In the genomic region with DNA sequence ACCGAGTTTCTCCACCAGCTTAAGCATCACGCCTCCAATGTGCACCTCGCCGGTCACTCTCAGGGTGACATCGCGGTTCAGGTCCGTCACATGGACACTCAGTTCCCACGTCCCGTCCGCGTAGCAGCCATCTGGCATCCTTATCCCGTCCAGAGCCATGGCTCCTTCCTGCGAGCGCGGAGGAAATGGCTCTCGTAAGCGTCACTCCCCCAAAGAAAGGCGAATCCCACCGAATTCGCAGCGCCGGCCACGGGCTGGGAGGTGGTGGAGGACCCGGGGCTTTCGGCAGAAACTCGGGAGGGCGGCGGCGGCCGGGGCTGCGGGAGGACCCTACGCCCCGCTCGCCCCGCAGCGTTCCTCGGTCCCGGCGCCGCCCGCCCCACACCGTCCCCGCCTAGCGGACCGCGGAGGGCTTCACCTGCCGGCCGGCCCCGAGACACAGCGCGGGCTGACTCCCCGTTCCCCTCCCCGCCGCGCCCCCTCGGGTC, we compare ENCODE assay signal across 8 cellular contexts. TPM values are rescaled to one million over a fixed set of nuclear protein-coding genes. Genes with fewer than 3 reads are reported as not detected.
DNase-seq lines count a peak whose midpoint lies in the region; ATAC-seq and TF ChIP-seq lines count a peak whose summit lies in the region.

No MANE protein-coding gene starts in this region.

- H3K9me3 Mint-ChIP-seq in activated T-cell treated with anti-CD3 and anti-CD28 coated beads, Interleukin-2, amount 50 U/mL, for 72 hours = no peaks in the 10 kb centered on the region
- peaks cover 0 to 9% (median 0%) of the 10 kb centered on the region in 11 donors for H3K9me3 Mint-ChIP-seq in naive thymus-derived CD4-positive, alpha-beta T cell

- CTCF ChIA-PET in naive thymus-derived CD4-positive, alpha-beta T cell (lab: Charles Lee) = no interaction called here

- H3K4me3 Mint-ChIP-seq in activated T-cell treated with anti-CD3 and anti-CD28 coated beads, Interleukin-2, amount 50 U/mL, for 72 hours = peak overlapping the region; percentile 89 to 91
- peak overlapping the region; percentile 65 to 93 (median 86) for H3K4me3 Mint-ChIP-seq in naive thymus-derived CD4-positive, alpha-beta T cell

- POLR2A ChIA-PET in naive thymus-derived CD4-positive, alpha-beta T cell (lab: Charles Lee) = no interaction called here

- H3K27me3 ChIP-seq in BLaER1 (peaks cover 63% of the 10 kb centered on the region), uterus (no peaks in the 10 kb centered on the region)
- peaks cover 32% of the 10 kb centered on the region in 2 donors for H3K27me3 ChIP-seq in naive thymus-derived CD4-positive, alpha-beta T cell (ENCODE audit: control insufficient read depth in 2 of 2, insufficient read depth in 2 of 2, low read length in 2 of 2)

- 0 out of 2 replicates have a peak overlapping the region, but pooled peaks have one; percentile 40 for H3K9ac ChIP-seq in BLaER1

- H3K4me3 ChIP-seq in BLaER1 (peak overlapping the region; percentile 73), uterus (peak overlapping the region; percentile 84 to 86)
- H3K4me3 ChIP-seq in naive thymus-derived CD4-positive, alpha-beta T cell (ENCODE audit: low read length) = peak overlapping the region; percentile 67

- no peaks in the 10 kb centered on the region for H3K36me3 ChIP-seq in BLaER1
- H3K36me3 ChIP-seq in naive thymus-derived CD4-positive, alpha-beta T cell (ENCODE audit: control insufficient read depth in 2 of 3, insufficient read depth in 3 of 3, low read length in 3 of 3) = no peaks in the 10 kb centered on the region
- no peaks in the 10 kb centered on the region for H3K36me3 ChIP-seq in uterus

- H3K4me2 ChIP-seq in BLaER1 = peak overlapping the region; percentile 96

- peaks cover 32% of the 10 kb centered on the region for H4K20me1 ChIP-seq in BLaER1

- H3K4me1 ChIP-seq in BLaER1 (peaks cover 12% of the 10 kb centered on the region), uterus (no peaks in the 10 kb centered on the region)
- H3K4me1 ChIP-seq in naive thymus-derived CD4-positive, alpha-beta T cell (ENCODE audit: control insufficient read depth in 2 of 2, insufficient read depth in 2 of 2, low read length in 2 of 2) = peaks cover 13 to 18% of the 10 kb centered on the region in 2 donors

- DNase-seq in NCI-H1930 (lab: John Stamatoyannopoulos, UW) = peak; percentile 44 to 57
- DNase-seq in activated T-cell treated with anti-CD3 and anti-CD28 coated beads, Interleukin-2, amount 50 U/mL, for 72 hours = peak; percentile 36 to 48
- DNase-seq in fibroblast of peridontal ligament (ENCODE audit: extremely low read depth) = peak; percentile 40
- DNase-seq in naive thymus-derived CD4-positive, alpha-beta T cell = peak in 4 of 9 donors; percentile 6 to 26 (median 14)
- DNase-seq in uterus = peak; percentile 65 to 72
- DNase-seq in NCI-H1436 (lab: John Stamatoyannopoulos, UW) = no peak

- peaks cover 31% of the 10 kb centered on the region for H3K4me1 Mint-ChIP-seq in activated T-cell treated with anti-CD3 and anti-CD28 coated beads, Interleukin-2, amount 50 U/mL, for 72 hours (ENCODE audit: low read depth)
- H3K4me1 Mint-ChIP-seq in naive thymus-derived CD4-positive, alpha-beta T cell = peaks cover 12 to 24% (median 20%) of the 10 kb centered on the region in 7 donors

- no peak overlapping the region for H3K27ac ChIP-seq in BLaER1
- H3K27ac ChIP-seq in naive thymus-derived CD4-positive, alpha-beta T cell (ENCODE audit: low read depth, low read length) = no peak overlapping the region
- H3K27ac ChIP-seq in uterus = peak overlapping the region; percentile 100

- no peak for TF ChIP-seq POLR2A in uterus (IDR thresholded peaks at IDR 0.05)

- TF ChIP-seq CTCF in uterus (IDR thresholded peaks at IDR 0.05) = peak in 1 of 4 experiments; percentile 14

- no peak overlapping the region for H3K27ac Mint-ChIP-seq in activated T-cell treated with anti-CD3 and anti-CD28 coated beads, Interleukin-2, amount 50 U/mL, for 72 hours
- H3K27ac Mint-ChIP-seq in naive thymus-derived CD4-positive, alpha-beta T cell = peak overlapping the region in 2 of 9 donors; percentile 33 to 76

- peaks cover 57% of the 10 kb centered on the region for H3K27me3 Mint-ChIP-seq in activated T-cell treated with anti-CD3 and anti-CD28 coated beads, Interleukin-2, amount 50 U/mL, for 72 hours (ENCODE audit: low read depth)
- H3K27me3 Mint-ChIP-seq in naive thymus-derived CD4-positive, alpha-beta T cell = peaks cover 55 to 73% (median 56%) of the 10 kb centered on the region in 5 donors

- intact Hi-C loops in naive thymus-derived CD4-positive, alpha-beta T cell (cut with micrococcal nuclease) = loop anchor here (1.0 to 5.0 kb wide), 3 partner anchors 32 to 398 kb away; a partner anchor contains a TSS
- intact Hi-C loops in uterus (cut with DNase I; ENCODE audit: low total_unique reads) = loop anchor here (5.0 kb wide), 1 partner anchor 253 kb away; a partner anchor contains a TSS

- peak; percentile 33 for ATAC-seq in GM21367 (IDR thresholded peaks at IDR 0.05; ENCODE audit: unreplicated experiment)
- peak; percentile 49 to 59 for ATAC-seq in activated T-cell treated with anti-CD3 and anti-CD28 coated beads, Interleukin-2, amount 50 U/mL, for 72 hours (replicated peaks in 1 of 2)
- ATAC-seq in naive thymus-derived CD4-positive, alpha-beta T cell = peak; percentile 54

- H3K36me3 Mint-ChIP-seq in activated T-cell treated with anti-CD3 and anti-CD28 coated beads, Interleukin-2, amount 50 U/mL, for 72 hours (ENCODE audit: insufficient read depth in 2 of 2) = peaks cover 3 to 5% of the 10 kb centered on the region in 2 donors
- H3K36me3 Mint-ChIP-seq in naive thymus-derived CD4-positive, alpha-beta T cell = no peaks in the 10 kb centered on the region

- H3K9me3 ChIP-seq in BLaER1 = no peaks in the 10 kb centered on the region
- H3K9me3 ChIP-seq in naive thymus-derived CD4-positive, alpha-beta T cell (ENCODE audit: control insufficient read depth in 2 of 3, low read length in 3 of 3) = no peaks in the 10 kb centered on the region
- H3K9me3 ChIP-seq in uterus = no peaks in the 10 kb centered on the region

RNA-seq across cellular contexts. Expression of a gene that starts 0.4 kb away (rescaled TPM):
- total RNA-seq in activated T-cell treated with anti-CD3 and anti-CD28 coated beads, Interleukin-2, amount 50 U/mL, for 72 hours = 10 to 100 TPM; 12.1 to 18.8 TPM
- total RNA-seq in naive thymus-derived CD4-positive, alpha-beta T cell = under 1 TPM in 4 of 5 experiments, not detected in 1; 0.13 to 0.58 (median 0.33) TPM
- not detected for polyA plus RNA-seq in naive thymus-derived CD4-positive, alpha-beta T cell
- 100 to 1,000 TPM in 3 of 4 donors, 10 to 100 TPM in 1; 98.2 to 201 (median 180) TPM for total RNA-seq in uterus

Comparison
In these comparisons a context has a peak if more than half of its experiments do, and no peak if none do; other contexts are left out.
1. H3K27ac ChIP-seq: peak in uterus (2 of 2); none in BLaER1 (single experiment) and naive thymus-derived CD4-positive, alpha-beta T cell (single experiment).
2. RNA of a gene that starts 0.4 kb away (total RNA-seq): 98.2 to 201 TPM in uterus and 12.1 to 18.8 TPM in activated T-cell treated with anti-CD3 and anti-CD28 coated beads, Interleukin-2, amount 50 U/mL, for 72 hours; 0.13 to 0.58 TPM in naive thymus-derived CD4-positive, alpha-beta T cell; every median in the first group is over 4 times any median in the second.
3. Peak in every context shown above with its lines, with median percentiles within 50 percentile points of each other: H3K4me3 ChIP-seq and ATAC-seq.